Comparison of ENCODE assay signal across 10 cellular contexts in genomic region chr20:3812975-3813599, GRCh38. TPM values are rescaled to one million over a fixed set of nuclear protein-coding genes. Genes with fewer than 3 reads are reported as not detected.
A peak's percentile ranks its signal among the peaks of the same experiment; 100 is the strongest.
DNase-seq lines count a peak whose midpoint lies in the region; ATAC-seq and TF ChIP-seq lines count a peak whose summit lies in the region.
"Had no signal": no experiment of that assay in that cellular context is flagged by ENCODE, and none has a peak within 500 bp of the region (broad histone marks: within the 10 kb centered on the region; RNA-seq: fewer than 3 reads in every experiment).

No MANE protein-coding gene starts in this region.

- H3K27ac ChIP-seq in suprapubic skin = peak overlapping the region; percentile 85

- ATAC-seq in activated CD4-positive, alpha-beta T cell treated with anti-CD3 and anti-CD28 coated beads for 36 hours = no peak
- ATAC-seq in WTC11 = no peak

- H3K9me3 ChIP-seq in suprapubic skin (no peaks in the 10 kb centered on the region), BE2C (no peaks in the 10 kb centered on the region)

- DNase-seq in activated CD4-positive, alpha-beta T cell treated with anti-CD3 and anti-CD28 coated beads for 36 hours = no peak
- DNase-seq in activated CD4-positive, alpha-beta T cell treated with anti-CD3 and anti-CD28 coated beads, Interleukin-2, amount 50 U/mL, for 48 hours = no peak
- no peak for DNase-seq in WTC11 (ENCODE audit: low spot score)
- DNase-seq in immature natural killer cell = no peak
- no peak for DNase-seq in suprapubic skin (ENCODE audit: low spot score in 2 of 2)
- no peak for DNase-seq in SW480 (ENCODE audit: low spot score)
- DNase-seq in NCI-H526 (lab: John Stamatoyannopoulos, UW) = no peak
- DNase-seq in BE2C = no peak
- DNase-seq: caudate nucleus; stimulated activated naive CD4-positive, alpha-beta T cell treated with Interleukin-2 at 50 U/mL for 16 hours had no signal

- TF ChIP-seq POLR2A in suprapubic skin (IDR thresholded peaks at IDR 0.05) = no peak

- H3K36me3 ChIP-seq in suprapubic skin = no peaks in the 10 kb centered on the region
- H3K36me3 ChIP-seq in BE2C = no peaks in the 10 kb centered on the region

- no peak overlapping the region for H3K4me3 Mint-ChIP-seq in activated CD4-positive, alpha-beta T cell treated with anti-CD3 and anti-CD28 coated beads for 36 hours
- H3K4me3 Mint-ChIP-seq in WTC11 = no peak overlapping the region
- H3K4me3 Mint-ChIP-seq in immature natural killer cell = peak overlapping the region; percentile 22 to 87 (median 57)

- H3K4me1 ChIP-seq in suprapubic skin (peaks cover 50% of the 10 kb centered on the region), BE2C (peaks cover 15% of the 10 kb centered on the region)

- H3K27me3 ChIP-seq in suprapubic skin (no peaks in the 10 kb centered on the region), BE2C (no peaks in the 10 kb centered on the region)

- no peak for TF ChIP-seq CTCF in WTC11 (IDR thresholded peaks at IDR 0.05)
- TF ChIP-seq CTCF in suprapubic skin (IDR thresholded peaks at IDR 0.05) = no peak
- TF ChIP-seq CTCF in BE2C (IDR thresholded peaks at IDR 0.05; ENCODE audit: low read depth, low read length) = no peak

- CTCF ChIA-PET in activated CD4-positive, alpha-beta T cell treated with anti-CD3 and anti-CD28 coated beads for 36 hours (lab: Charles Lee) = interaction anchor here (1.5 to 1.6 kb wide), 3 partner anchors 12 to 34 kb away, joined by 4 to 12 read pairs (median 5); no protein-coding TSS in a partner anchor
- CTCF ChIA-PET in WTC11 (lab: Charles Lee) = interaction anchor here (0.8 to 1.8 kb wide), 3 partner anchors 27 to 136 kb away, joined by 3 to 9 read pairs (median 7); partner anchors contain the start of gene CENPB

- POLR2A ChIA-PET in activated CD4-positive, alpha-beta T cell treated with anti-CD3 and anti-CD28 coated beads for 36 hours (lab: Charles Lee) = interaction anchor here (0.9 kb wide), 1 partner anchor 12 kb away, joined by 3 read pairs; no protein-coding TSS in a partner anchor
- POLR2A ChIA-PET in WTC11 (lab: Charles Lee) = interaction anchor here (1.1 kb wide), 1 partner anchor 13 kb away, joined by 3 read pairs; no protein-coding TSS in a partner anchor

- intact Hi-C loops in activated CD4-positive, alpha-beta T cell treated with anti-CD3 and anti-CD28 coated beads for 36 hours (cut with DNase I, micrococcal nuclease) = loop anchor here in 1 of 2 experiments (10.0 kb wide), 1 partner anchor 338 kb away; the partner anchor contains the start of gene ATRN

- H3K36me3 Mint-ChIP-seq in activated CD4-positive, alpha-beta T cell treated with anti-CD3 and anti-CD28 coated beads for 36 hours (ENCODE audit: low read depth) = no peaks in the 10 kb centered on the region
- H3K36me3 Mint-ChIP-seq in WTC11 = no peaks in the 10 kb centered on the region
- no peaks in the 10 kb centered on the region for H3K36me3 Mint-ChIP-seq in immature natural killer cell

- no peak for TF ChIP-seq EP300 in suprapubic skin (IDR thresholded peaks at IDR 0.05)

- WGBS in suprapubic skin = 72% methylated on average over 4 of the region's 4 CpGs

- H3K4me1 Mint-ChIP-seq in activated CD4-positive, alpha-beta T cell treated with anti-CD3 and anti-CD28 coated beads for 36 hours = peaks cover 65% of the 10 kb centered on the region
- H3K4me1 Mint-ChIP-seq in WTC11 (peaks cover 15% of the 10 kb centered on the region), immature natural killer cell (peaks cover 77 to 80% of the 10 kb centered on the region in 2 donors)

- H3K9me3 Mint-ChIP-seq in activated CD4-positive, alpha-beta T cell treated with anti-CD3 and anti-CD28 coated beads for 36 hours (ENCODE audit: low read depth) = no peaks in the 10 kb centered on the region
- H3K9me3 Mint-ChIP-seq in WTC11 (peaks cover 4% of the 10 kb centered on the region; the same call in 1 of the 2 replicates), immature natural killer cell (no peaks in the 10 kb centered on the region)

- H3K4me3 ChIP-seq in suprapubic skin (no peak overlapping the region), BE2C (ENCODE audit: low read depth, low read length) (no peak overlapping the region)

- no peaks in the 10 kb centered on the region for H3K27me3 Mint-ChIP-seq in activated CD4-positive, alpha-beta T cell treated with anti-CD3 and anti-CD28 coated beads for 36 hours
- H3K27me3 Mint-ChIP-seq in WTC11 (ENCODE audit: low read depth) (peaks cover 6% of the 10 kb centered on the region; the same call in 1 of the 2 replicates), immature natural killer cell (ENCODE audit: low read depth in 3 of 3) (peaks cover 7 to 17% (median 10%) of the 10 kb centered on the region in 3 donors)

- peak overlapping the region; percentile 53 for H3K27ac Mint-ChIP-seq in activated CD4-positive, alpha-beta T cell treated with anti-CD3 and anti-CD28 coated beads for 36 hours
- H3K27ac Mint-ChIP-seq in WTC11 (no peak overlapping the region), immature natural killer cell (peak overlapping the region; percentile 80 to 98 (median 96))

TF ChIP-seq in WTC11, 78 proteins besides CTCF, POLR2A, EP300 and RAD21:
- TF ChIP-seq CBFB (CRISPR knock-in tag; IDR thresholded peaks at IDR 0.05; ENCODE audit: low read depth) = no peak
- 0 out of 2 replicates have a peak, but pooled peaks have one; percentile 54 for TF ChIP-seq ZNF121 (CRISPR knock-in tag; IDR thresholded peaks at IDR 0.05)

RNA-seq across cellular contexts. Expression of gene AP5S1, which starts 7.3 kb away (rescaled TPM):
- 10 to 100 TPM in 1 of 2 experiments, 1 to 10 TPM in 1; 9.1 to 11.3 TPM for total RNA-seq in activated CD4-positive, alpha-beta T cell treated with anti-CD3 and anti-CD28 coated beads for 36 hours
- total RNA-seq in WTC11 (2021) = 2.8 to 4.1 TPM (median 3.1 TPM) in 3 replicates
- 10 to 100 TPM; 16.3 to 23.1 (median 17.4) TPM for polyA plus RNA-seq in immature natural killer cell
- total RNA-seq in suprapubic skin = 10 to 100 TPM in 3 of 4 donors, 1 to 10 TPM in 1; 7.7 to 18.3 (median 14.3) TPM
- polyA plus RNA-seq in BE2C (2012; ENCODE audit: insufficient read depth, insufficient read length, low read depth) = 27.3 TPM

RNA-seq across cellular contexts. Expression of gene CDC25B, which starts 17.0 kb away (rescaled TPM):
- 10 to 100 TPM; 79.8 to 96.2 TPM for total RNA-seq in activated CD4-positive, alpha-beta T cell treated with anti-CD3 and anti-CD28 coated beads for 36 hours
- total RNA-seq in WTC11 (2021) = 35.2 to 37.5 TPM (median 37.4 TPM) in 3 replicates
- polyA plus RNA-seq in immature natural killer cell = 10 to 100 TPM; 25.3 to 42.0 (median 29.0) TPM
- total RNA-seq in suprapubic skin = 10 to 100 TPM; 12.7 to 34.4 (median 23.3) TPM
- polyA plus RNA-seq in BE2C (2012; ENCODE audit: insufficient read depth, insufficient read length, low read depth) = 87.2 TPM

RNA-seq across cellular contexts. Expression of gene CENPB, which starts 26.5 kb away (rescaled TPM):
- 10 to 100 TPM; 46.2 to 48.3 TPM for total RNA-seq in activated CD4-positive, alpha-beta T cell treated with anti-CD3 and anti-CD28 coated beads for 36 hours
- 55.3 to 58.7 TPM (median 57.6 TPM) in 3 replicates for total RNA-seq in WTC11 (2021)
- 1 to 10 TPM; 1.0 to 1.7 (median 1.1) TPM for polyA plus RNA-seq in immature natural killer cell
- total RNA-seq in suprapubic skin = 10 to 100 TPM; 57.0 to 81.4 (median 66.4) TPM
- 181 TPM for polyA plus RNA-seq in BE2C (2012; ENCODE audit: insufficient read depth, insufficient read length, low read depth)

RNA-seq across cellular contexts. Expression of gene SPEF1, which starts 31.8 kb away (rescaled TPM):
- under 1 TPM in 1 of 2 experiments, not detected in 1; 0.14 TPM for total RNA-seq in activated CD4-positive, alpha-beta T cell treated with anti-CD3 and anti-CD28 coated beads for 36 hours
- total RNA-seq in WTC11 (2021) (0.41 to 0.72 TPM (median 0.64 TPM) in 3 replicates), suprapubic skin (not detected)
- polyA plus RNA-seq in immature natural killer cell = not detected
- 0.65 TPM for polyA plus RNA-seq in BE2C (2012; ENCODE audit: insufficient read depth, insufficient read length, low read depth)

RNA-seq across cellular contexts. Expression of gene MAVS, which starts 33.5 kb away (rescaled TPM):
- total RNA-seq in activated CD4-positive, alpha-beta T cell treated with anti-CD3 and anti-CD28 coated beads for 36 hours = 10 to 100 TPM; 23.2 to 25.9 TPM
- total RNA-seq in WTC11 (2021) = 23.4 to 26.0 TPM (median 24.4 TPM) in 3 replicates
- 1 to 10 TPM; 1.8 to 9.3 (median 2.5) TPM for polyA plus RNA-seq in immature natural killer cell
- total RNA-seq in suprapubic skin = 10 to 100 TPM; 29.1 to 50.0 (median 39.1) TPM
- polyA plus RNA-seq in BE2C (2012; ENCODE audit: insufficient read depth, insufficient read length, low read depth) = 11.6 TPM

Comparison
In these comparisons a context has a peak if more than half of its experiments do, and no peak if none do; other contexts are left out.
1. H3K4me3 Mint-ChIP-seq: peak in immature natural killer cell (5 of 5); none in activated CD4-positive, alpha-beta T cell treated with anti-CD3 and anti-CD28 coated beads for 36 hours (single experiment) and WTC11 (single experiment).